In genomic region chr4:186079698-186080097, GRCh38 we compare ENCODE assay signal across 1 cellular context.
TF ChIP-seq lines count a peak whose summit lies in the region.

No MANE protein-coding gene starts in this region.

TF ChIP-seq in HepG2, 621 proteins besides CTCF, POLR2A, EP300 and RAD21:
- TF ChIP-seq ZFX (CRISPR knock-in tag; IDR thresholded peaks at IDR 0.05; ENCODE audit: low read depth) (0 out of 2 replicates have a peak, but pooled peaks have one; percentile 17), ZNF609 (CRISPR knock-in tag; IDR thresholded peaks at IDR 0.05; ENCODE audit: borderline replicate concordance) (no peak), IKZF4 (CRISPR knock-in tag; IDR thresholded peaks at IDR 0.05; ENCODE audit: borderline replicate concordance, low read depth, not compliant biosample characterization) (no peak), ZNF276 (CRISPR knock-in tag; IDR thresholded peaks at IDR 0.05; ENCODE audit: low read depth) (no peak), HNF1B (CRISPR knock-in tag; IDR thresholded peaks at IDR 0.05) (0 out of 2 replicates have a peak, but pooled peaks have one; percentile 37), ZSCAN30 (CRISPR knock-in tag; IDR thresholded peaks at IDR 0.05) (no peak)
